ENCODE assay signal across 13 cellular contexts in the genomic region with DNA sequence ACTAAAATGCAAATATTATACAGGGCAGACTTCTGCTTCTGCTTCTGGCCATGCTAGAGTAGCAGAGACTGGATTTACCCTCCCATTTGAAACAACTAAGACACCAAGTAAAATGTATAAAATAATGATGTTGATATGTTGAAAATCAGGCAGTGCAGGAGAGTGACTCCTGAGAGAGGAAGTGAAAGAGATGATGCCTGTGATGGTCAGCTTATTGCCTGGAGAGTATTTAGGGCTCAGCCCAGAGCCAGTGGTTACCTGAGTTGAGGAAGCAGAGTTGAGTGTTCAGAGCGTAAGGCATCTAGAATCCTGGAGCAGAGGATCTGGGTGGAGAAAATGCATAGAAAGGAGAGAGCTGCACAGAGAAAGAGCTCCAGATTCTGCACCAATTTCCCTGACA.
"Had no signal": no experiment of that assay in that cellular context is flagged by ENCODE, and none has a peak within 500 bp of the region (broad histone marks: within the 10 kb centered on the region; RNA-seq: fewer than 3 reads in every experiment).

No MANE protein-coding gene starts in this region.

- DNase-seq: islet precursor cell; left ventricle myocardium inferior; midbrain; mucosa of descending colon; ovary; stimulated activated CD4-positive, alpha-beta T cell treated with anti-CD3 and anti-CD28 coated beads, Interleukin-1b, Interleukin-23, amount 100 ng/mL, for 48 hours; stimulated activated CD4-positive, alpha-beta T cell treated with anti-CD3 and anti-CD28 coated beads, Interleukin-2, amount 100 ng/mL, for 48 hours; stimulated activated CD4-positive, alpha-beta T cell treated with anti-CD3 and anti-CD28 coated beads, Interleukin-4, amount 100 ng/mL, for 4 hours; stimulated activated CD8-positive, alpha-beta memory T cell treated with anti-CD3 and anti-CD28 coated beads, Interleukin-4, amount 100 ng/mL, for 48 hours; stimulated activated naive CD4-positive, alpha-beta T cell treated with Interleukin-2 at 50 U/mL for 16 hours; stimulated activated naive CD8-positive, alpha-beta T cell treated with anti-CD3 and anti-CD28 coated beads, Interleukin-15, amount 100 ng/mL, for 72 hours; substantia nigra; uterus had no signal
